Comparison of ENCODE assay signal across 27 cellular contexts in genomic region chr20:57176842-57177241, GRCh38.
A peak's percentile ranks its signal among the peaks of the same experiment; 100 is the strongest.
DNase-seq lines count a peak whose midpoint lies in the region; ATAC-seq, FAIRE-seq and TF ChIP-seq lines count a peak whose summit lies in the region.
"Had no signal": no experiment of that assay in that cellular context is flagged by ENCODE, and none has a peak within 500 bp of the region (broad histone marks: within the 10 kb centered on the region; RNA-seq: fewer than 3 reads in every experiment).

No MANE protein-coding gene starts in this region.

- no peak overlapping the region for H3K14ac ChIP-seq in H1 (ENCODE audit: insufficient read length)

- H3K23me2 ChIP-seq in H1 (ENCODE audit: low read depth, low read length), result no peaks in the 10 kb centered on the region

- no peak overlapping the region for H3K4me3 Mint-ChIP-seq in type B pancreatic cell
- H3K4me3 Mint-ChIP-seq: CD14-positive monocyte; CD4-positive, alpha-beta memory T cell; CD4-positive, CD25-positive, alpha-beta regulatory T cell; CD8-positive, alpha-beta memory T cell had no signal

- no peak for FAIRE-seq in H1 (lab: Jason Lieb, UNC)
- FAIRE-seq: A204.1, GM12878, GM12892, GM18507, GM19239 had no signal

- peaks cover 24% of the 10 kb centered on the region for H3K36me3 Mint-ChIP-seq in type B pancreatic cell
- H3K36me3 Mint-ChIP-seq: CD14-positive monocyte; CD4-positive, alpha-beta memory T cell; CD4-positive, CD25-positive, alpha-beta regulatory T cell; CD8-positive, alpha-beta memory T cell had no signal

- no peak for ATAC-seq in upper lobe of right lung
- ATAC-seq: GM12878 had no signal

- TF ChIP-seq EP300 in H1 (IDR thresholded peaks at IDR 0.05; ENCODE audit: borderline replicate concordance in 1 of 2, low read depth in 2 of 2, low read length in 2 of 2), result no peak

- H2BK15ac ChIP-seq in H1 (ENCODE audit: low read length), result no peak overlapping the region

- TF ChIP-seq POLR2A in H1 (IDR thresholded peaks at IDR 0.05; ENCODE audit: control extremely low read depth in 1 of 2, low read depth in 2 of 2, low read length in 2 of 2), result no peak
- no peak for TF ChIP-seq POLR2A in thyroid gland (IDR thresholded peaks at IDR 0.05)

- no peak overlapping the region for H3K9ac ChIP-seq in H1 (replicated peaks in 1 of 4; ENCODE audit: extremely low read depth in 1 of 4, low read depth in 3 of 4, low read length in 3 of 4)
- H3K9ac ChIP-seq: BLaER1 had no signal

- H3K4me3 ChIP-seq in H1 (ENCODE audit: extremely low read depth in 1 of 4, insufficient read depth in 2 of 4, low read depth in 3 of 4, low read length in 4 of 4) (no peak overlapping the region), thyroid gland (replicated peaks in 1 of 3) (no peak overlapping the region), upper lobe of right lung (no peak overlapping the region)
- H3K4me3 ChIP-seq: BLaER1, GM12878 had no signal

- no peak overlapping the region for H2AFZ ChIP-seq in H1 (ENCODE audit: low read length)

- no peak overlapping the region for H4K8ac ChIP-seq in H1 (ENCODE audit: extremely low read depth, insufficient read depth, low read length)

- no peaks in the 10 kb centered on the region for H3K79me2 ChIP-seq in H1 (ENCODE audit: control insufficient read depth in 1 of 2, insufficient read depth in 2 of 2, low read length in 2 of 2)

- H3K9me3 ChIP-seq in H1 (ENCODE audit: insufficient read depth in 2 of 2, low read depth in 1 of 2, low read length in 1 of 2) (no peaks in the 10 kb centered on the region), thyroid gland (no peaks in the 10 kb centered on the region), upper lobe of right lung (no peaks in the 10 kb centered on the region)
- H3K9me3 ChIP-seq: BE2C, BLaER1 had no signal

- no peaks in the 10 kb centered on the region for H3K27me3 Mint-ChIP-seq in type B pancreatic cell
- H3K27me3 Mint-ChIP-seq: CD4-positive, CD25-positive, alpha-beta regulatory T cell had no signal

- H2BK120ac ChIP-seq in H1 (replicated peaks; ENCODE audit: low read depth, low read length), result no peak overlapping the region

- H2BK20ac ChIP-seq in H1 (ENCODE audit: low read length), result no peak overlapping the region

- no peak for TF ChIP-seq RAD21 in H1 (IDR thresholded peaks at IDR 0.05 in 1 of 2, conservative IDR thresholded peaks at IDR 0.05 in 1 of 2; ENCODE audit: low read depth in 2 of 2, low read length in 2 of 2)

- peaks cover 8% of the 10 kb centered on the region for H3K4me1 Mint-ChIP-seq in type B pancreatic cell (ENCODE audit: unreplicated experiment)
- H3K4me1 Mint-ChIP-seq: CD14-positive monocyte; CD4-positive, alpha-beta memory T cell; CD4-positive, CD25-positive, alpha-beta regulatory T cell; CD8-positive, alpha-beta memory T cell had no signal

- H3K4me1 ChIP-seq in H1 (replicated peaks in 1 of 4; ENCODE audit: control insufficient read depth in 3 of 4, insufficient read depth in 4 of 4, low read length in 3 of 4) (peaks cover 0 to 16% (median 2%) of the 10 kb centered on the region in 4 experiments; a peak in 5 of 7 replicates), thyroid gland (no peaks in the 10 kb centered on the region), upper lobe of right lung (no peaks in the 10 kb centered on the region)
- H3K4me1 ChIP-seq: BE2C had no signal

- TF ChIP-seq CTCF in H1 (IDR thresholded peaks at IDR 0.05; ENCODE audit: control extremely low read depth in 1 of 3, insufficient read depth in 1 of 3, low read depth in 1 of 3, low read length in 3 of 3), result no peak
- no peak for TF ChIP-seq CTCF in type B pancreatic cell (conservative IDR thresholded peaks at IDR 0.05)
- TF ChIP-seq CTCF in thyroid gland (IDR thresholded peaks at IDR 0.05), result no peak
- no peak for TF ChIP-seq CTCF in upper lobe of right lung (IDR thresholded peaks at IDR 0.05)

- DNase-seq in H1 (ENCODE audit: low read depth in 1 of 2, low spot score in 2 of 2), result no peak
- DNase-seq in type B pancreatic cell (ENCODE audit: extremely low spot score, unreplicated experiment), result no peak
- DNase-seq in thyroid gland, result no peak
- no peak for DNase-seq in upper lobe of right lung
- no peak for DNase-seq in cerebellar nuclear complex (lab: John Stamatoyannopoulos, UW)
- DNase-seq: 8988T; ACHN; BE2C; C1 segment of cervical spinal cord; CD4-positive, alpha-beta memory T cell; CD4-positive, CD25-positive, alpha-beta regulatory T cell; CD8-positive, alpha-beta memory T cell; COR-L47; DMS 273 treated with DMSO at 0.1 percent for 48 hours; DMS153; DMS53; DMS79; DND-41; EL; GDM1 had no signal

- H2AK5ac ChIP-seq in H1 (ENCODE audit: low read depth, low read length), result 0 out of 2 replicates have a peak overlapping the region, but pooled peaks have one; percentile 75

- no peak overlapping the region for H2BK5ac ChIP-seq in H1 (ENCODE audit: low read depth, low read length)

- H3K4me2 ChIP-seq in H1 (ENCODE audit: insufficient read depth in 1 of 2, low read depth in 2 of 2, low read length in 2 of 2), result no peak overlapping the region
- H3K4me2 ChIP-seq: BLaER1 had no signal

- no peak overlapping the region for H2BK12ac ChIP-seq in H1 (ENCODE audit: low read depth, low read length)

- H4K5ac ChIP-seq in H1 (ENCODE audit: insufficient read length, low read depth, low read length), result no peak overlapping the region

- POLR2A ChIA-PET in H1 (lab: Charles Lee; ENCODE audit: partially characterized antibody), result no interaction called here

- H3K27ac Mint-ChIP-seq in type B pancreatic cell, result peak overlapping the region; percentile 53
- H3K27ac Mint-ChIP-seq: CD14-positive monocyte; CD4-positive, alpha-beta memory T cell; CD4-positive, CD25-positive, alpha-beta regulatory T cell had no signal

- intact Hi-C loops in thyroid gland (cut with DNase I), result loop anchor here (10.0 kb wide), 1 partner anchor 78 kb away; no protein-coding TSS in a partner anchor
- intact Hi-C loops in upper lobe of right lung (cut with DNase I), result no loop called here

- H3K9me3 Mint-ChIP-seq in type B pancreatic cell, result no peaks in the 10 kb centered on the region
- H3K9me3 Mint-ChIP-seq: CD4-positive, alpha-beta memory T cell had no signal

- no peak overlapping the region for H3K23ac ChIP-seq in H1 (ENCODE audit: insufficient read length)

- H4K91ac ChIP-seq in H1 (replicated peaks; ENCODE audit: insufficient read length, low read length), result no peak overlapping the region

- CTCF ChIA-PET in H1 (lab: Charles Lee; ENCODE audit: partially characterized antibody), result interaction anchor here (0.9 to 1.8 kb wide), 5 partner anchors 60 to 169 kb away, joined by 3 to 8 read pairs (median 4); no protein-coding TSS in a partner anchor

- H3K36me3 ChIP-seq in H1 (ENCODE audit: control insufficient read depth in 2 of 4, insufficient read depth in 4 of 4, low read length in 3 of 4) (no peaks in the 10 kb centered on the region), thyroid gland (peaks cover 0 to under 1% of the 10 kb centered on the region in 2 donors), upper lobe of right lung (no peaks in the 10 kb centered on the region)
- H3K36me3 ChIP-seq: BE2C, BLaER1 had no signal

- H3K79me1 ChIP-seq in H1 (ENCODE audit: low read depth, low read length), result no peaks in the 10 kb centered on the region

- no peak overlapping the region for H3K18ac ChIP-seq in H1 (ENCODE audit: extremely low read depth, low read length)

- no peak overlapping the region for H3K56ac ChIP-seq in H1 (replicated peaks; ENCODE audit: insufficient read length, low read depth, low read length)

- H3K27me3 ChIP-seq in H1 (replicated peaks in 1 of 4; ENCODE audit: control insufficient read depth in 3 of 4, extremely low read depth in 1 of 4, insufficient read depth in 3 of 4, low read length in 3 of 4) (no peaks in the 10 kb centered on the region), thyroid gland (no peaks in the 10 kb centered on the region), upper lobe of right lung (no peaks in the 10 kb centered on the region)
- H3K27me3 ChIP-seq: BE2C, BLaER1 had no signal

- WGBS in H1 (ENCODE audit: extremely low coverage in 1 of 2, insufficient coverage in 1 of 2, insufficient read length in 1 of 2, insufficient replicate concordance in 2 of 2, low coverage in 1 of 2, low lambda C conversion rate in 2 of 2, missing lambda C conversion rate in 1 of 2), 2 experiments, result 81% methylated on average over 2 of the region's 2 CpGs; no CpG with 5 or more reads in 1 of the 2 experiments
- 97 to 98% methylated on average over 2 of the region's 2 CpGs for WGBS in thyroid gland, 2 donors

- no peak overlapping the region for H3K27ac ChIP-seq in H1 (ENCODE audit: low read depth, low read length)
- no peak overlapping the region for H3K27ac ChIP-seq in thyroid gland
- no peak overlapping the region for H3K27ac ChIP-seq in upper lobe of right lung
- H3K27ac ChIP-seq: BLaER1 had no signal

- no peaks in the 10 kb centered on the region for H4K20me1 ChIP-seq in H1 (replicated peaks in 1 of 2; ENCODE audit: control insufficient read depth in 1 of 2, insufficient read depth in 2 of 2, low read length in 2 of 2)
- H4K20me1 ChIP-seq: BLaER1 had no signal

- no peak overlapping the region for H3K4ac ChIP-seq in H1 (replicated peaks; ENCODE audit: insufficient read length, low read depth, low read length)

TF ChIP-seq in H1, 55 proteins besides CTCF, POLR2A, EP300 and RAD21:
- no peak for TF ChIP-seq TAF7 (optimal IDR thresholded peaks at IDR 0.05; ENCODE audit: borderline replicate concordance, low read depth, low read length)
- TF ChIP-seq NANOG (IDR thresholded peaks at IDR 0.05; ENCODE audit: insufficient read depth, low read depth, low read length, poor library complexity, severe bottlenecking), result no peak
- no peak for TF ChIP-seq SIN3A (conservative IDR thresholded peaks at IDR 0.05 in 1 of 2, IDR thresholded peaks at IDR 0.05 in 1 of 2; ENCODE audit: low read depth in 1 of 2, low read length in 2 of 2)
- TF ChIP-seq, protein P1, sequence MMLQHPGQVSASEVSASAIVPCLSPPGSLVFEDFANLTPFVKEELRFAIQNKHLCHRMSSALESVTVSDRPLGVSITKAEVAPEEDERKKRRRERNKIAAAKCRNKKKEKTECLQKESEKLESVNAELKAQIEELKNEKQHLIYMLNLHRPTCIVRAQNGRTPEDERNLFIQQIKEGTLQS (IDR thresholded peaks at IDR 0.05; ENCODE audit: insufficient read depth, low read depth, low read length), result no peak
- TF ChIP-seq SRF (IDR thresholded peaks at IDR 0.05; ENCODE audit: low read depth, low read length), result no peak
- TF ChIP-seq BACH1 (IDR thresholded peaks at IDR 0.05; ENCODE audit: low read length), result no peak
- TF ChIP-seq EGR1 (IDR thresholded peaks at IDR 0.05; ENCODE audit: borderline replicate concordance, low read depth, low read length), result no peak
- TF ChIP-seq EZH2 (IDR thresholded peaks at IDR 0.05; ENCODE audit: low read depth, low read length, severe bottlenecking), result no peak
- TF ChIP-seq HDAC2 (IDR thresholded peaks at IDR 0.05; ENCODE audit: borderline replicate concordance in 1 of 2, low read depth in 2 of 2, low read length in 2 of 2), result no peak
- TF ChIP-seq TBP (IDR thresholded peaks at IDR 0.05; ENCODE audit: low read depth, low read length), result no peak
- no peak for TF ChIP-seq SIX5 (IDR thresholded peaks at IDR 0.05; ENCODE audit: low read depth, low read length)
- TF ChIP-seq KDM5A (IDR thresholded peaks at IDR 0.05; ENCODE audit: low read length), result no peak
- TF ChIP-seq ZNF274 (IDR thresholded peaks at IDR 0.05; ENCODE audit: borderline replicate concordance, extremely low read depth, low read length), result no peak
TF ChIP-seq in H1: peak in this region for 0.
